1 cellular context compared by ENCODE assay signal in genomic region chr14:102027951-102028350, GRCh38.
TF ChIP-seq lines count a peak whose summit lies in the region.

No MANE protein-coding gene starts in this region.

TF ChIP-seq in IMR-90, 13 proteins besides CTCF, POLR2A, EP300 and RAD21:
- no peak for TF ChIP-seq USF2 (IDR thresholded peaks at IDR 0.05; ENCODE audit: low read depth, low read length)
- TF ChIP-seq NFE2L2 (IDR thresholded peaks at IDR 0.05; ENCODE audit: low read depth, low read length): no peak
- TF ChIP-seq MXI1 (IDR thresholded peaks at IDR 0.05; ENCODE audit: borderline replicate concordance, low read depth, low read length): no peak
- TF ChIP-seq MAZ (IDR thresholded peaks at IDR 0.05; ENCODE audit: borderline replicate concordance, low read depth, low read length): no peak
- no peak for TF ChIP-seq CEBPB (IDR thresholded peaks at IDR 0.05; ENCODE audit: low read depth, low read length)
- TF ChIP-seq RFX5 (IDR thresholded peaks at IDR 0.05; ENCODE audit: low read depth, low read length): no peak
- no peak for TF ChIP-seq SMC3 (IDR thresholded peaks at IDR 0.05; ENCODE audit: low read depth, low read length)
- no peak for TF ChIP-seq ELK1 (IDR thresholded peaks at IDR 0.05; ENCODE audit: borderline replicate concordance, low read depth, low read length)
- TF ChIP-seq MAFK (IDR thresholded peaks at IDR 0.05; ENCODE audit: low read depth, low read length): no peak
- TF ChIP-seq RCOR1 (IDR thresholded peaks at IDR 0.05; ENCODE audit: insufficient replicate concordance, low read length): no peak
- no peak for TF ChIP-seq CHD1 (IDR thresholded peaks at IDR 0.05; ENCODE audit: low read depth, low read length)
- TF ChIP-seq FOS (IDR thresholded peaks at IDR 0.05; ENCODE audit: low read depth, low read length): no peak
- TF ChIP-seq BHLHE40 (IDR thresholded peaks at IDR 0.05; ENCODE audit: low read depth, low read length): no peak
